Comparison of ENCODE assay signal across 1 cellular context in the genomic region with DNA sequence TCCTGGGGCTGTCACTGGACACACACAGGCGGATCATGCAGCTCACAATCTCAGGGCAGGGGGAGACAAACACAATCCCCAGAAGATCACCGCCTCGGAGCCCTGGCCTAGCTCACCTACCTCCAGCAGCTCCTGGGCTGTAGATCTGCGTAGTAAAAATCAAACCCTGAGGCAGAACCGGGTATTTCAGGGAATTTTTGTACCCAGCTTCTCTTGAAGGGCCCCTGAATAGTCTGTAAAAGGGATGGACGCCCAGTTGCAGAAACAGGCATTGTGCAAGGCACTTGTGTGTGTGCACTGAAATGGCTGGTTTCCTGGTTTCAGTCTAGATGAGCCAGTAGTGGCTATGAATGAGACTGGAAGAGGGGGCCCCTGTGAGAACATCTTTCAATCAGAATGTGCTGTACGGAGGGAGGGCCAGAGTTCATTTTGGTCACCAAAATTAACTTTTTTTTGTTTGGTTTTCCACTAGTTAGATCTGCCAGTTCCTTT.
TF ChIP-seq lines count a peak whose summit lies in the region.

No MANE protein-coding gene starts in this region.

TF ChIP-seq in SK-N-SH treated with all-trans-retinoic acid at 6 μM for 48 hours, 23 proteins besides CTCF, POLR2A, EP300 and RAD21 (continued from another document):
- TF ChIP-seq SNAI2 (CRISPR knock-in tag; IDR thresholded peaks at IDR 0.05) (no peak), OSR1 (CRISPR knock-in tag; IDR thresholded peaks at IDR 0.05) (no peak), ZNF70 (CRISPR knock-in tag; IDR thresholded peaks at IDR 0.05) (no peak), ZNF565 (CRISPR knock-in tag; conservative IDR thresholded peaks at IDR 0.05; ENCODE audit: low read depth) (no peak), BACH2 (CRISPR knock-in tag; IDR thresholded peaks at IDR 0.05; ENCODE audit: borderline replicate concordance) (no peak), ZFP30 (CRISPR knock-in tag; IDR thresholded peaks at IDR 0.05) (no peak), ZFP3 (CRISPR knock-in tag; IDR thresholded peaks at IDR 0.05) (no peak), ZC3H10 (CRISPR knock-in tag; IDR thresholded peaks at IDR 0.05) (no peak)
- TF ChIP-seq, protein P1, sequence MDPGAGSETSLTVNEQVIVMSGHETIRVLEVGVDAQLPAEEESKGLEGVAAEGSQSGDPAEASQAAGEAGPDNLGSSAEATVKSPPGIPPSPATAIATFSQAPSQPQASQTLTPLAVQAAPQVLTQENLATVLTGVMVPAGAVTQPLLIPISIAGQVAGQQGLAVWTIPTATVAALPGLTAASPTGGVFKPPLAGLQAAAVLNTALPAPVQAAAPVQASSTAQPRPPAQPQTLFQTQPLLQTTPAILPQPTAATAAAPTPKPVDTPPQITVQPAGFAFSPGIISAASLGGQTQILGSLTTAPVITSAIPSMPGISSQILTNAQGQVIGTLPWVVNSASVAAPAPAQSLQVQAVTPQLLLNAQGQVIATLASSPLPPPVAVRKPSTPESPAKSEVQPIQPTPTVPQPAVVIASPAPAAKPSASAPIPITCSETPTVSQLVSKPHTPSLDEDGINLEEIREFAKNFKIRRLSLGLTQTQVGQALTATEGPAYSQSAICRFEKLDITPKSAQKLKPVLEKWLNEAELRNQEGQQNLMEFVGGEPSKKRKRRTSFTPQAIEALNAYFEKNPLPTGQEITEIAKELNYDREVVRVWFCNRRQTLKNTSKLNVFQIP (CRISPR knock-in tag; IDR thresholded peaks at IDR 0.05; ENCODE audit: borderline replicate concordance, low read depth): no peak
- TF ChIP-seq, protein P2, sequence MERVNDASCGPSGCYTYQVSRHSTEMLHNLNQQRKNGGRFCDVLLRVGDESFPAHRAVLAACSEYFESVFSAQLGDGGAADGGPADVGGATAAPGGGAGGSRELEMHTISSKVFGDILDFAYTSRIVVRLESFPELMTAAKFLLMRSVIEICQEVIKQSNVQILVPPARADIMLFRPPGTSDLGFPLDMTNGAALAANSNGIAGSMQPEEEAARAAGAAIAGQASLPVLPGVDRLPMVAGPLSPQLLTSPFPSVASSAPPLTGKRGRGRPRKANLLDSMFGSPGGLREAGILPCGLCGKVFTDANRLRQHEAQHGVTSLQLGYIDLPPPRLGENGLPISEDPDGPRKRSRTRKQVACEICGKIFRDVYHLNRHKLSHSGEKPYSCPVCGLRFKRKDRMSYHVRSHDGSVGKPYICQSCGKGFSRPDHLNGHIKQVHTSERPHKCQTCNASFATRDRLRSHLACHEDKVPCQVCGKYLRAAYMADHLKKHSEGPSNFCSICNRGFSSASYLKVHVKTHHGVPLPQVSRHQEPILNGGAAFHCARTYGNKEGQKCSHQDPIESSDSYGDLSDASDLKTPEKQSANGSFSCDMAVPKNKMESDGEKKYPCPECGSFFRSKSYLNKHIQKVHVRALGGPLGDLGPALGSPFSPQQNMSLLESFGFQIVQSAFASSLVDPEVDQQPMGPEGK (CRISPR knock-in tag; IDR thresholded peaks at IDR 0.05; ENCODE audit: borderline replicate concordance): no peak
